1 cellular context compared by ENCODE assay signal in genomic region chr19:14363203-14364097, GRCh38.
TF ChIP-seq lines count a peak whose summit lies in the region.

No MANE protein-coding gene starts in this region.

TF ChIP-seq in K562, 482 proteins besides CTCF, POLR2A, EP300 and RAD21 (continued from another document and continues in another):
- no peak for TF ChIP-seq ZNF449 (CRISPR knock-in tag; IDR thresholded peaks at IDR 0.05)
- TF ChIP-seq, protein P1, sequence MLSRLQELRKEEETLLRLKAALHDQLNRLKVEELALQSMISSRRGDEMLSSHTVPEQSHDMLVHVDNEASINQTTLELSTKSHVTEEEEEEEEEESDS (CRISPR knock-in tag; IDR thresholded peaks at IDR 0.05), result no peak
- TF ChIP-seq, protein P2, sequence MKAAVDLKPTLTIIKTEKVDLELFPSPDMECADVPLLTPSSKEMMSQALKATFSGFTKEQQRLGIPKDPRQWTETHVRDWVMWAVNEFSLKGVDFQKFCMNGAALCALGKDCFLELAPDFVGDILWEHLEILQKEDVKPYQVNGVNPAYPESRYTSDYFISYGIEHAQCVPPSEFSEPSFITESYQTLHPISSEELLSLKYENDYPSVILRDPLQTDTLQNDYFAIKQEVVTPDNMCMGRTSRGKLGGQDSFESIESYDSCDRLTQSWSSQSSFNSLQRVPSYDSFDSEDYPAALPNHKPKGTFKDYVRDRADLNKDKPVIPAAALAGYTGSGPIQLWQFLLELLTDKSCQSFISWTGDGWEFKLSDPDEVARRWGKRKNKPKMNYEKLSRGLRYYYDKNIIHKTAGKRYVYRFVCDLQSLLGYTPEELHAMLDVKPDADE (conservative IDR thresholded peaks at IDR 0.05; ENCODE audit: control insufficient read depth, low read depth, low read length), result peak; percentile 46; the same call in 1 of the 2 replicates
- no peak for TF ChIP-seq STAT5B (CRISPR knock-in tag; IDR thresholded peaks at IDR 0.05)
- TF ChIP-seq BRCA1 (IDR thresholded peaks at IDR 0.05), result no peak
- no peak for TF ChIP-seq BRCA1 (CRISPR knock-in tag; IDR thresholded peaks at IDR 0.05)
- TF ChIP-seq HIVEP1 (CRISPR knock-in tag; IDR thresholded peaks at IDR 0.05), result no peak
- no peak for TF ChIP-seq PURB (CRISPR knock-in tag; IDR thresholded peaks at IDR 0.05; ENCODE audit: low read depth)
- no peak for TF ChIP-seq NONO (IDR thresholded peaks at IDR 0.05; ENCODE audit: low read depth in 2 of 2, low read length in 1 of 2)
- no peak for TF ChIP-seq ZFPM2 (CRISPR knock-in tag; IDR thresholded peaks at IDR 0.05)
- TF ChIP-seq ZNF347 (CRISPR knock-in tag; IDR thresholded peaks at IDR 0.05; ENCODE audit: low read depth), result no peak
- no peak; the same call in 1 of the 2 replicates for TF ChIP-seq NCOA1 (IDR thresholded peaks at IDR 0.05; ENCODE audit: low read depth)
- no peak for TF ChIP-seq ZNF408 (CRISPR knock-in tag; IDR thresholded peaks at IDR 0.05; ENCODE audit: low read depth)
- TF ChIP-seq SMAD1 (IDR thresholded peaks at IDR 0.05; ENCODE audit: low read depth, low read length, partially characterized antibody), result no peak
- TF ChIP-seq PRPF4 (IDR thresholded peaks at IDR 0.05; ENCODE audit: insufficient read depth, low read depth, low read length, poor library complexity, severe bottlenecking), result no peak
- no peak for TF ChIP-seq SRSF1 (IDR thresholded peaks at IDR 0.05; ENCODE audit: low read depth, low read length)
- TF ChIP-seq ZNF274 (IDR thresholded peaks at IDR 0.05; ENCODE audit: borderline replicate concordance, low read depth, low read length), result no peak
- peak; percentile 60; the same call in 1 of the 2 replicates for TF ChIP-seq PHF21A (IDR thresholded peaks at IDR 0.05; ENCODE audit: borderline replicate concordance, low read depth)
- TF ChIP-seq FOXM1 (IDR thresholded peaks at IDR 0.05; ENCODE audit: low read depth), result no peak
- TF ChIP-seq FOXM1 (CRISPR knock-in tag; IDR thresholded peaks at IDR 0.05; ENCODE audit: low read depth), result no peak
- TF ChIP-seq MTA3 (IDR thresholded peaks at IDR 0.05; ENCODE audit: borderline replicate concordance), result 0 out of 2 replicates have a peak, but pooled peaks have one; percentile 58
- TF ChIP-seq ZNF354B (CRISPR knock-in tag; IDR thresholded peaks at IDR 0.05), result no peak
- TF ChIP-seq, protein P3, sequence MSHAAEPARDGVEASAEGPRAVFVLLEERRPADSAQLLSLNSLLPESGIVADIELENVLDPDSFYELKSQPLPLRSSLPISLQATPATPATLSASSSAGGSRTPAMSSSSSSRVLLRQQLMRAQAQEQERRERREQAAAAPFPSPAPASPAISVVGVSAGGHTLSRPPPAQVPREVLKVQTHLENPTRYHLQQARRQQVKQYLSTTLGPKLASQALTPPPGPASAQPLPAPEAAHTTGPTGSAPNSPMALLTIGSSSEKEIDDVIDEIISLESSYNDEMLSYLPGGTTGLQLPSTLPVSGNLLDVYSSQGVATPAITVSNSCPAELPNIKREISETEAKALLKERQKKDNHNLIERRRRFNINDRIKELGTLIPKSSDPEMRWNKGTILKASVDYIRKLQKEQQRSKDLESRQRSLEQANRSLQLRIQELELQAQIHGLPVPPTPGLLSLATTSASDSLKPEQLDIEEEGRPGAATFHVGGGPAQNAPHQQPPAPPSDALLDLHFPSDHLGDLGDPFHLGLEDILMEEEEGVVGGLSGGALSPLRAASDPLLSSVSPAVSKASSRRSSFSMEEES (CRISPR knock-in tag; IDR thresholded peaks at IDR 0.05), result no peak
- no peak for TF ChIP-seq TCF7 (IDR thresholded peaks at IDR 0.05; ENCODE audit: borderline replicate concordance)
- no peak for TF ChIP-seq ZKSCAN3 (CRISPR knock-in tag; IDR thresholded peaks at IDR 0.05)
- no peak for TF ChIP-seq CBX5 (IDR thresholded peaks at IDR 0.05; ENCODE audit: borderline replicate concordance, low read depth)
- TF ChIP-seq, protein P4, sequence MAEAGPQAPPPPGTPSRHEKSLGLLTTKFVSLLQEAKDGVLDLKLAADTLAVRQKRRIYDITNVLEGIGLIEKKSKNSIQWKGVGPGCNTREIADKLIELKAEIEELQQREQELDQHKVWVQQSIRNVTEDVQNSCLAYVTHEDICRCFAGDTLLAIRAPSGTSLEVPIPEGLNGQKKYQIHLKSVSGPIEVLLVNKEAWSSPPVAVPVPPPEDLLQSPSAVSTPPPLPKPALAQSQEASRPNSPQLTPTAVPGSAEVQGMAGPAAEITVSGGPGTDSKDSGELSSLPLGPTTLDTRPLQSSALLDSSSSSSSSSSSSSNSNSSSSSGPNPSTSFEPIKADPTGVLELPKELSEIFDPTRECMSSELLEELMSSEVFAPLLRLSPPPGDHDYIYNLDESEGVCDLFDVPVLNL (CRISPR knock-in tag; IDR thresholded peaks at IDR 0.05; ENCODE audit: low read depth), result no peak
- TF ChIP-seq MIER1 (IDR thresholded peaks at IDR 0.05; ENCODE audit: low read depth), result no peak
- TF ChIP-seq, protein P5, sequence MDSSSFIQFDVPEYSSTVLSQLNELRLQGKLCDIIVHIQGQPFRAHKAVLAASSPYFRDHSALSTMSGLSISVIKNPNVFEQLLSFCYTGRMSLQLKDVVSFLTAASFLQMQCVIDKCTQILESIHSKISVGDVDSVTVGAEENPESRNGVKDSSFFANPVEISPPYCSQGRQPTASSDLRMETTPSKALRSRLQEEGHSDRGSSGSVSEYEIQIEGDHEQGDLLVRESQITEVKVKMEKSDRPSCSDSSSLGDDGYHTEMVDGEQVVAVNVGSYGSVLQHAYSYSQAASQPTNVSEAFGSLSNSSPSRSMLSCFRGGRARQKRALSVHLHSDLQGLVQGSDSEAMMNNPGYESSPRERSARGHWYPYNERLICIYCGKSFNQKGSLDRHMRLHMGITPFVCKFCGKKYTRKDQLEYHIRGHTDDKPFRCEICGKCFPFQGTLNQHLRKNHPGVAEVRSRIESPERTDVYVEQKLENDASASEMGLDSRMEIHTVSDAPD (CRISPR knock-in tag; IDR thresholded peaks at IDR 0.05), result no peak
- TF ChIP-seq CCAR2 (IDR thresholded peaks at IDR 0.05; ENCODE audit: low read depth, low read length), result no peak
- no peak for TF ChIP-seq KDM5B (IDR thresholded peaks at IDR 0.05; ENCODE audit: insufficient replicate concordance, low read depth, low read length)
- peak; percentile 9 to 66; a peak in 3 of 4 replicates for TF ChIP-seq TRIM24 (IDR thresholded peaks at IDR 0.05)
- TF ChIP-seq, protein P6, sequence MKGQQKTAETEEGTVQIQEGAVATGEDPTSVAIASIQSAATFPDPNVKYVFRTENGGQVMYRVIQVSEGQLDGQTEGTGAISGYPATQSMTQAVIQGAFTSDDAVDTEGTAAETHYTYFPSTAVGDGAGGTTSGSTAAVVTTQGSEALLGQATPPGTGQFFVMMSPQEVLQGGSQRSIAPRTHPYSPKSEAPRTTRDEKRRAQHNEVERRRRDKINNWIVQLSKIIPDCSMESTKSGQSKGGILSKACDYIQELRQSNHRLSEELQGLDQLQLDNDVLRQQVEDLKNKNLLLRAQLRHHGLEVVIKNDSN (CRISPR knock-in tag; IDR thresholded peaks at IDR 0.05), result no peak
- TF ChIP-seq, protein P7, sequence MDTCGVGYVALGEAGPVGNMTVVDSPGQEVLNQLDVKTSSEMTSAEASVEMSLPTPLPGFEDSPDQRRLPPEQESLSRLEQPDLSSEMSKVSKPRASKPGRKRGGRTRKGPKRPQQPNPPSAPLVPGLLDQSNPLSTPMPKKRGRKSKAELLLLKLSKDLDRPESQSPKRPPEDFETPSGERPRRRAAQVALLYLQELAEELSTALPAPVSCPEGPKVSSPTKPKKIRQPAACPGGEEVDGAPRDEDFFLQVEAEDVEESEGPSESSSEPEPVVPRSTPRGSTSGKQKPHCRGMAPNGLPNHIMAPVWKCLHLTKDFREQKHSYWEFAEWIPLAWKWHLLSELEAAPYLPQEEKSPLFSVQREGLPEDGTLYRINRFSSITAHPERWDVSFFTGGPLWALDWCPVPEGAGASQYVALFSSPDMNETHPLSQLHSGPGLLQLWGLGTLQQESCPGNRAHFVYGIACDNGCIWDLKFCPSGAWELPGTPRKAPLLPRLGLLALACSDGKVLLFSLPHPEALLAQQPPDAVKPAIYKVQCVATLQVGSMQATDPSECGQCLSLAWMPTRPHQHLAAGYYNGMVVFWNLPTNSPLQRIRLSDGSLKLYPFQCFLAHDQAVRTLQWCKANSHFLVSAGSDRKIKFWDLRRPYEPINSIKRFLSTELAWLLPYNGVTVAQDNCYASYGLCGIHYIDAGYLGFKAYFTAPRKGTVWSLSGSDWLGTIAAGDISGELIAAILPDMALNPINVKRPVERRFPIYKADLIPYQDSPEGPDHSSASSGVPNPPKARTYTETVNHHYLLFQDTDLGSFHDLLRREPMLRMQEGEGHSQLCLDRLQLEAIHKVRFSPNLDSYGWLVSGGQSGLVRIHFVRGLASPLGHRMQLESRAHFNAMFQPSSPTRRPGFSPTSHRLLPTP (IDR thresholded peaks at IDR 0.05; ENCODE audit: borderline replicate concordance, extremely low read depth, insufficient read length), result no peak
- peak; percentile 64; the same call in 1 of the 2 replicates for TF ChIP-seq NBN (IDR thresholded peaks at IDR 0.05; ENCODE audit: low read depth)
- no peak for TF ChIP-seq JUN (IDR thresholded peaks at IDR 0.05; ENCODE audit: borderline replicate concordance, low read depth, low read length)
- no peak for TF ChIP-seq JUN (CRISPR knock-in tag; IDR thresholded peaks at IDR 0.05; ENCODE audit: borderline replicate concordance)
- 0 out of 4 replicates have a peak, but pooled peaks of 1 of the 2 experiments have one; percentile 58 for TF ChIP-seq SIN3A (IDR thresholded peaks at IDR 0.05; ENCODE audit: borderline replicate concordance in 2 of 2, control insufficient read depth in 1 of 2, low read depth in 2 of 2, low read length in 2 of 2)
- TF ChIP-seq ZNF41 (CRISPR knock-in tag; conservative IDR thresholded peaks at IDR 0.05), result no peak
- TF ChIP-seq ZNF263 (CRISPR knock-in tag; IDR thresholded peaks at IDR 0.05; ENCODE audit: borderline replicate concordance), result peak; percentile 29; the same call in 1 of the 2 replicates
- no peak for TF ChIP-seq ZNF696 (CRISPR knock-in tag; conservative IDR thresholded peaks at IDR 0.05)
- TF ChIP-seq VEZF1 (CRISPR knock-in tag; IDR thresholded peaks at IDR 0.05), result peak; percentile 92
- TF ChIP-seq, protein P8, sequence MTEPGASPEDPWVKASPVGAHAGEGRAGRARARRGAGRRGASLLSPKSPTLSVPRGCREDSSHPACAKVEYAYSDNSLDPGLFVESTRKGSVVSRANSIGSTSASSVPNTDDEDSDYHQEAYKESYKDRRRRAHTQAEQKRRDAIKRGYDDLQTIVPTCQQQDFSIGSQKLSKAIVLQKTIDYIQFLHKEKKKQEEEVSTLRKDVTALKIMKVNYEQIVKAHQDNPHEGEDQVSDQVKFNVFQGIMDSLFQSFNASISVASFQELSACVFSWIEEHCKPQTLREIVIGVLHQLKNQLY (CRISPR knock-in tag; conservative IDR thresholded peaks at IDR 0.05), result no peak
- TF ChIP-seq CC2D1A (IDR thresholded peaks at IDR 0.05), result no peak; the same call in 1 of the 2 replicates
- no peak for TF ChIP-seq ZNF316 (IDR thresholded peaks at IDR 0.05)
- no peak for TF ChIP-seq ZNF644 (tag; IDR thresholded peaks at IDR 0.05; ENCODE audit: low read depth)
- no peak for TF ChIP-seq HDAC3 (IDR thresholded peaks at IDR 0.05; ENCODE audit: borderline replicate concordance, partially characterized antibody)
- TF ChIP-seq RAD51 (IDR thresholded peaks at IDR 0.05; ENCODE audit: borderline replicate concordance, low read depth), result no peak
- peak; percentile 55; the same call in 1 of the 2 replicates for TF ChIP-seq TEAD4 (IDR thresholded peaks at IDR 0.05; ENCODE audit: low read length)
- no peak for TF ChIP-seq TEAD4 (CRISPR knock-in tag; IDR thresholded peaks at IDR 0.05; ENCODE audit: borderline replicate concordance)
- peak; percentile 23; the same call in 1 of the 2 replicates for TF ChIP-seq TOE1 (IDR thresholded peaks at IDR 0.05; ENCODE audit: borderline replicate concordance)
- TF ChIP-seq TOE1 (CRISPR knock-in tag; IDR thresholded peaks at IDR 0.05; ENCODE audit: borderline replicate concordance, low read depth), result no peak
- no peak for TF ChIP-seq ATF6 (CRISPR knock-in tag; IDR thresholded peaks at IDR 0.05)
- TF ChIP-seq MCM5 (IDR thresholded peaks at IDR 0.05; ENCODE audit: low read depth), result no peak
